12 cellular contexts compared by ENCODE assay signal in genomic region chr20:52800734-52801627, GRCh38.
"Had no signal": no experiment of that assay in that cellular context is flagged by ENCODE, and none has a peak within 500 bp of the region (broad histone marks: within the 10 kb centered on the region; RNA-seq: fewer than 3 reads in every experiment).

No MANE protein-coding gene starts in this region.

- H3K4me1 Mint-ChIP-seq: activated naive CD4-positive, alpha-beta T cell treated with anti-CD3 and anti-CD28 coated beads, Interleukin-2, amount 10 ng/mL, durations not matched to agents 7 days and 5 days; activated T-helper 17 cell treated with anti-CD3 and anti-CD28 coated beads, Interleukin-2, amount 50 U/mL, for 72 hours; stimulated activated naive B cell treated with anti-CD40 and anti-IgM and Interleukin-4, amounts not matched to agents 10 μg/mL and 1 μg/mL and 100 μg/mL, for 72 hours had no signal

- H3K27ac Mint-ChIP-seq: activated naive CD4-positive, alpha-beta T cell treated with anti-CD3 and anti-CD28 coated beads, Interleukin-2, amount 10 ng/mL, durations not matched to agents 7 days and 5 days; activated T-helper 17 cell treated with anti-CD3 and anti-CD28 coated beads, Interleukin-2, amount 50 U/mL, for 72 hours; mesothelial cell of epicardium; stimulated activated naive B cell treated with anti-CD40 and anti-IgM and Interleukin-4, amounts not matched to agents 10 μg/mL and 1 μg/mL and 100 μg/mL, for 72 hours; type B pancreatic cell had no signal

- ATAC-seq: activated T-helper 17 cell treated with anti-CD3 and anti-CD28 coated beads, Interleukin-2, amount 50 U/mL, for 72 hours; gastrocnemius medialis; stimulated activated naive B cell treated with anti-CD40 and anti-IgM and Interleukin-4, amounts not matched to agents 10 μg/mL and 1 μg/mL and 100 μg/mL, for 72 hours had no signal

- DNase-seq: activated naive CD4-positive, alpha-beta T cell treated with anti-CD3 and anti-CD28 coated beads, Interleukin-2, amount 10 ng/mL, durations not matched to agents 7 days and 5 days; gastrocnemius medialis; right lobe of liver; spleen; stimulated activated CD4-positive, alpha-beta T cell treated with anti-CD3 and anti-CD28 coated beads, Interleukin-1b, Interleukin-23, amount 100 ng/mL, for 48 hours; stimulated activated naive B cell treated with anti-CD40 and anti-IgM and Interleukin-4, amounts not matched to agents 10 μg/mL and 1 μg/mL and 100 μg/mL, for 72 hours; T-helper 9 cell had no signal

- H3K4me3 ChIP-seq: dorsolateral prefrontal cortex, gastrocnemius medialis, right lobe of liver, spleen had no signal

- H3K4me3 Mint-ChIP-seq: activated naive CD4-positive, alpha-beta T cell treated with anti-CD3 and anti-CD28 coated beads, Interleukin-2, amount 10 ng/mL, durations not matched to agents 7 days and 5 days; activated T-helper 17 cell treated with anti-CD3 and anti-CD28 coated beads, Interleukin-2, amount 50 U/mL, for 72 hours; brain; mesothelial cell of epicardium; stimulated activated naive B cell treated with anti-CD40 and anti-IgM and Interleukin-4, amounts not matched to agents 10 μg/mL and 1 μg/mL and 100 μg/mL, for 72 hours; type B pancreatic cell had no signal

- H3K27me3 Mint-ChIP-seq: activated naive CD4-positive, alpha-beta T cell treated with anti-CD3 and anti-CD28 coated beads, Interleukin-2, amount 10 ng/mL, durations not matched to agents 7 days and 5 days had no signal

- H3K4me1 ChIP-seq: gastrocnemius medialis, right lobe of liver, spleen had no signal

- H3K36me3 Mint-ChIP-seq: activated naive CD4-positive, alpha-beta T cell treated with anti-CD3 and anti-CD28 coated beads, Interleukin-2, amount 10 ng/mL, durations not matched to agents 7 days and 5 days; brain; mesothelial cell of epicardium; stimulated activated naive B cell treated with anti-CD40 and anti-IgM and Interleukin-4, amounts not matched to agents 10 μg/mL and 1 μg/mL and 100 μg/mL, for 72 hours; type B pancreatic cell had no signal

- H3K27me3 ChIP-seq: gastrocnemius medialis, right lobe of liver, spleen had no signal

- H3K36me3 ChIP-seq: gastrocnemius medialis, right lobe of liver, spleen had no signal

- H3K9me3 ChIP-seq: gastrocnemius medialis, right lobe of liver, spleen had no signal

- H3K9me3 Mint-ChIP-seq: activated naive CD4-positive, alpha-beta T cell treated with anti-CD3 and anti-CD28 coated beads, Interleukin-2, amount 10 ng/mL, durations not matched to agents 7 days and 5 days; activated T-helper 17 cell treated with anti-CD3 and anti-CD28 coated beads, Interleukin-2, amount 50 U/mL, for 72 hours; brain; mesothelial cell of epicardium; stimulated activated naive B cell treated with anti-CD40 and anti-IgM and Interleukin-4, amounts not matched to agents 10 μg/mL and 1 μg/mL and 100 μg/mL, for 72 hours; type B pancreatic cell had no signal

- H3K27ac ChIP-seq: dorsolateral prefrontal cortex, gastrocnemius medialis, right lobe of liver, spleen had no signal
